ENCODE assay signal across 1 cellular context in genomic region chr7:24573008-24573553, GRCh38.
TF ChIP-seq lines count a peak whose summit lies in the region.

Gene PALS2 (plus strand): TSS chr7:24573452. CDS start chr7:24623668, 50,216 bp downstream.

TF ChIP-seq in HEK293, 187 proteins besides CTCF, POLR2A, EP300 and RAD21 (continued from another document):
- no peak for TF ChIP-seq ZNF148 (tag by site-specific recombination; IDR thresholded peaks at IDR 0.05; ENCODE audit: borderline replicate concordance)
- TF ChIP-seq, protein P1, sequence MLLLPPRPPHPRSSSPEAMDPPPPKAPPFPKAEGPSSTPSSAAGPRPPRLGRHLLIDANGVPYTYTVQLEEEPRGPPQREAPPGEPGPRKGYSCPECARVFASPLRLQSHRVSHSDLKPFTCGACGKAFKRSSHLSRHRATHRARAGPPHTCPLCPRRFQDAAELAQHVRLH (tag by site-specific recombination; IDR thresholded peaks at IDR 0.05), result no peak
- TF ChIP-seq, protein P2, sequence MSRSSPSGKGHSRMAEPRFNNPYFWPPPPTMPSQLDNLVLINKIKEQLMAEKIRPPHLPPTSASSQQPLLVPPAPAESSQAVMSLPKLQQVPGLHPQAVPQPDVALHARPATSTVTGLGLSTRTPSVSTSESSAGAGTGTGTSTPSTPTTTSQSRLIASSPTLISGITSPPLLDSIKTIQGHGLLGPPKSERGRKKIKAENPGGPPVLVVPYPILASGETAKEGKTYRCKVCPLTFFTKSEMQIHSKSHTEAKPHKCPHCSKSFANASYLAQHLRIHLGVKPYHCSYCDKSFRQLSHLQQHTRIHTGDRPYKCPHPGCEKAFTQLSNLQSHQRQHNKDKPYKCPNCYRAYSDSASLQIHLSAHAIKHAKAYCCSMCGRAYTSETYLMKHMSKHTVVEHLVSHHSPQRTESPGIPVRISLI (tag by site-specific recombination; IDR thresholded peaks at IDR 0.05), result no peak
- peak; percentile 19; the same call in 1 of the 2 replicates for TF ChIP-seq ZNF335 (tag by site-specific recombination; conservative IDR thresholded peaks at IDR 0.05)
- peak; percentile 94 for TF ChIP-seq ZFHX2 (tag by site-specific recombination; conservative IDR thresholded peaks at IDR 0.05)
- TF ChIP-seq ZNF221 (tag by site-specific recombination; IDR thresholded peaks at IDR 0.05; ENCODE audit: borderline replicate concordance), result no peak
- TF ChIP-seq BCL6B (tag by site-specific recombination; IDR thresholded peaks at IDR 0.05), result no peak
- peak; percentile 20; the same call in 1 of the 2 replicates for TF ChIP-seq KLF1 (tag by site-specific recombination; IDR thresholded peaks at IDR 0.05)
